In the genomic region with DNA sequence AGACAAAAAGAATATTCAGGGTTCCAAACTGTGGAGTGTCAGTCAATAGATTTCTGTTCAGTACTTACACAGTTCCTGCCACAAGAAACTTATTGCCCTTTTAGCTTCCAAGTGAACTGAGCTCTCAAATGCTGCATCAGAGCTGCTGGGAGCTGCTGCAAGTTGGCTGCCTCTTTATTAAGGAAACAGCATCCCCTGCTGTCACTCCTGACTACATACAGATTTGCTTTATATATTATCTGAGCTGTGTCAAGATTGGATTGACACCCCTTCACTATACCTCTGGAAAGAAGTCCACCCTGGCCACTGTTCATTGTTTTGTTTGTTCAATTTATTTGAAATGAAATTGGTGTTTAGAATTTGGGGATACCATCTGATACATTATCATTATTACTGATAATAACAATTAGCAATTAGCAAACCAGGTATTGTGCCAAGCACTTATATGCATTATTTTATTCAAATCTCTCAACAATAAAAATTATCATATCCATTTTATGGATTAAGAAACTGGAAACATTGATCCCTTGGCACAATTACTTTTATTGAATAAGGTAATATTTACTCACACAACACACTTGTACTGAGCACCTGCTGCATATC, we compare ENCODE assay signal across 9 cellular contexts. TPM values are rescaled to one million over a fixed set of nuclear protein-coding genes. Genes with fewer than 3 reads are reported as not detected.
A peak's percentile ranks its signal among the peaks of the same experiment; 100 is the strongest.
DNase-seq lines count a peak whose midpoint lies in the region; ATAC-seq and TF ChIP-seq lines count a peak whose summit lies in the region.
"Had no signal": no experiment of that assay in that cellular context is flagged by ENCODE, and none has a peak within 500 bp of the region (broad histone marks: within the 10 kb centered on the region; RNA-seq: fewer than 3 reads in every experiment).

No MANE protein-coding gene starts in this region.

- CTCF ChIA-PET in activated CD4-positive, alpha-beta T cell treated with anti-CD3 and anti-CD28 coated beads, Interleukin-2, amount 10 ng/mL, durations not matched to agents 7 days and 5 days (lab: Charles Lee), result interaction anchor here (0.6 to 1.7 kb wide), 2 partner anchors 10 to 873 kb away, joined by 3 to 6 read pairs; no protein-coding TSS in a partner anchor

- H3K4me3 ChIP-seq in Jurkat, Clone E6-1 (ENCODE audit: low read length), result no peak overlapping the region
- H3K4me3 ChIP-seq in fibroblast of mammary gland (ENCODE audit: control insufficient read depth, low read depth, low read length) (no peak overlapping the region), spleen (no peak overlapping the region)

- H3K27me3 ChIP-seq in spleen (replicated peaks in 1 of 7), result peaks cover 0 to 4% (median 0%) of the 10 kb centered on the region in 7 donors

- TF ChIP-seq POLR2A in spleen (IDR thresholded peaks at IDR 0.05), result no peak

- H3K36me3 Mint-ChIP-seq in CD14-positive monocyte, result no peaks in the 10 kb centered on the region
- no peaks in the 10 kb centered on the region for H3K36me3 Mint-ChIP-seq in activated CD4-positive, alpha-beta T cell treated with anti-CD3 and anti-CD28 coated beads, Interleukin-2, amount 10 ng/mL, durations not matched to agents 7 days and 5 days (ENCODE audit: low read depth)

- intact Hi-C loops in CD14-positive monocyte (cut with micrococcal nuclease) (no loop called here), spleen (cut with DNase I; ENCODE audit: low total_unique reads) (no loop called here)

- POLR2A ChIA-PET in activated CD4-positive, alpha-beta T cell treated with anti-CD3 and anti-CD28 coated beads, Interleukin-2, amount 10 ng/mL, durations not matched to agents 7 days and 5 days (lab: Charles Lee), result no interaction called here

- H3K27me3 Mint-ChIP-seq in CD14-positive monocyte (ENCODE audit: low read depth in 3 of 3), result peaks cover 0 to 4% (median 0%) of the 10 kb centered on the region in 3 donors
- H3K27me3 Mint-ChIP-seq in activated CD4-positive, alpha-beta T cell treated with anti-CD3 and anti-CD28 coated beads, Interleukin-2, amount 10 ng/mL, durations not matched to agents 7 days and 5 days, result peaks cover 3% of the 10 kb centered on the region

- H3K4me1 Mint-ChIP-seq in CD14-positive monocyte, result peaks cover 6% of the 10 kb centered on the region
- H3K4me1 Mint-ChIP-seq in activated CD4-positive, alpha-beta T cell treated with anti-CD3 and anti-CD28 coated beads, Interleukin-2, amount 10 ng/mL, durations not matched to agents 7 days and 5 days, result no peaks in the 10 kb centered on the region

- no peaks in the 10 kb centered on the region for H3K9me3 ChIP-seq in spleen

- no peaks in the 10 kb centered on the region for H3K9me3 Mint-ChIP-seq in CD14-positive monocyte
- H3K9me3 Mint-ChIP-seq in activated CD4-positive, alpha-beta T cell treated with anti-CD3 and anti-CD28 coated beads, Interleukin-2, amount 10 ng/mL, durations not matched to agents 7 days and 5 days, result no peaks in the 10 kb centered on the region
- H3K9me3 Mint-ChIP-seq: stimulated activated naive CD8-positive, alpha-beta T cell treated with anti-CD3 and anti-CD28 coated beads, Interleukin-15, Interleukin-2, amounts not matched to agents 100 ng/mL and 50 ng/mL, for 24 hours had no signal

- H3K27ac ChIP-seq in spleen, result no peak overlapping the region

- H3K27ac Mint-ChIP-seq in CD14-positive monocyte, result no peak overlapping the region
- H3K27ac Mint-ChIP-seq in activated CD4-positive, alpha-beta T cell treated with anti-CD3 and anti-CD28 coated beads, Interleukin-2, amount 10 ng/mL, durations not matched to agents 7 days and 5 days, result no peak overlapping the region
- H3K27ac Mint-ChIP-seq: stimulated activated naive CD8-positive, alpha-beta T cell treated with anti-CD3 and anti-CD28 coated beads, Interleukin-15, Interleukin-2, amounts not matched to agents 100 ng/mL and 50 ng/mL, for 24 hours had no signal

- no peak overlapping the region for H3K4me3 Mint-ChIP-seq in CD14-positive monocyte
- H3K4me3 Mint-ChIP-seq in activated CD4-positive, alpha-beta T cell treated with anti-CD3 and anti-CD28 coated beads, Interleukin-2, amount 10 ng/mL, durations not matched to agents 7 days and 5 days, result no peak overlapping the region
- H3K4me3 Mint-ChIP-seq: stimulated activated naive CD8-positive, alpha-beta T cell treated with anti-CD3 and anti-CD28 coated beads, Interleukin-15, Interleukin-2, amounts not matched to agents 100 ng/mL and 50 ng/mL, for 24 hours had no signal

- no peaks in the 10 kb centered on the region for H3K4me1 ChIP-seq in spleen

- no peaks in the 10 kb centered on the region for H3K36me3 ChIP-seq in spleen

- no peak for ATAC-seq in GM18520 (IDR thresholded peaks at IDR 0.05; ENCODE audit: unreplicated experiment)

- DNase-seq in CD14-positive monocyte (ENCODE audit: low spot score) (no peak), RPMI8226 (peak; percentile 42), fibroblast of mammary gland (ENCODE audit: low read depth) (peak; percentile 71), spleen (no peak)
- DNase-seq in Jurkat, Clone E6-1 (ENCODE audit: low read depth, low spot score), result peak; percentile 36
- no peak for DNase-seq in stimulated activated CD4-positive, alpha-beta T cell treated with anti-CD3 and anti-CD28 coated beads, Interleukin-4, amount 100 ng/mL, for 24 hours
- no peak for DNase-seq in activated CD4-positive, alpha-beta T cell treated with anti-CD3 and anti-CD28 coated beads, Interleukin-2, amount 10 ng/mL, durations not matched to agents 7 days and 5 days

- peak; percentile 36 for TF ChIP-seq CTCF in CD14-positive monocyte (IDR thresholded peaks at IDR 0.05)
- peak; percentile 73 for TF ChIP-seq CTCF in fibroblast of mammary gland (conservative IDR thresholded peaks at IDR 0.05; ENCODE audit: control insufficient read depth, insufficient read depth, low read depth, low read length)
- peak in 7 of 11 experiments; percentile 13 to 36 (median 23) for TF ChIP-seq CTCF in spleen (IDR thresholded peaks at IDR 0.05 in 8 of 11, conservative IDR thresholded peaks at IDR 0.05 in 3 of 11)

RNA-seq across cellular contexts. Expression of a gene that starts 16.4 kb away (rescaled TPM):
- polyA plus RNA-seq in CD14-positive monocyte, result under 1 TPM in 1 of 2 donors, not detected in 1; 0.46 TPM
- 1.6 TPM for polyA plus RNA-seq in Jurkat, Clone E6-1 (2012; ENCODE audit: insufficient read depth, insufficient read length)
- total RNA-seq in spleen, result not detected
- under 1 TPM in 1 of 3 donors, not detected in 2; 0.35 TPM for polyA plus RNA-seq in spleen
- total RNA-seq in activated CD4-positive, alpha-beta T cell treated with anti-CD3 and anti-CD28 coated beads, Interleukin-2, amount 10 ng/mL, durations not matched to agents 7 days and 5 days, result not detected

Comparison
In these comparisons a context has a peak if more than half of its experiments do, and no peak if none do; other contexts are left out.
1. DNase-seq: peak in Jurkat, Clone E6-1 (single experiment), RPMI8226 (single experiment) and fibroblast of mammary gland (single experiment); none in CD14-positive monocyte (single experiment), spleen (single experiment), stimulated activated CD4-positive, alpha-beta T cell treated with anti-CD3 and anti-CD28 coated beads, Interleukin-4, amount 100 ng/mL, for 24 hours (single experiment) and activated CD4-positive, alpha-beta T cell treated with anti-CD3 and anti-CD28 coated beads, Interleukin-2, amount 10 ng/mL, durations not matched to agents 7 days and 5 days (single experiment).
2. CTCF ChIP-seq: peak in every context shown above with its lines; median percentile 73 in fibroblast of mammary gland; 36 in CD14-positive monocyte; 23 in spleen.